In the genomic region with DNA sequence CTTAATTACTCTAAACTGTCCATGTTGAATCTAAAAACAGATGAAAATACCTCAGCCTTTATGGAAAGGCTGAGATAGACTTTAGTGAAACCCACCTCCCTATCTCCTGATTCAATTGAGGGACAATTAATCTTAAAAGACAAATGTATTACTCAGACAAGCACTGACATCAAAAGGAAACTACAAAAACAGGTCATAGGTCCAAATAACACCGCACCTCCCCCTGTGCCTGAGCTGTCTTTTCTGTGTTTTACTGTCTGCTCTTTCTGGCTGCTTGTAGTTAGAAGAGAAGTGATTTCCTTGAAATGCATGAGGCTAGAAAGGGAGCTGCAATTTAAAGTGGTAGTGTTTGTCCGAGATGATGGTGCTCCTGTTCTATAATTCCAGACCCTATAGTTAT, we compare ENCODE assay signal across 1 cellular context.
TF ChIP-seq lines count a peak whose summit lies in the region.

No MANE protein-coding gene starts in this region.

TF ChIP-seq in HepG2, 621 proteins besides CTCF, POLR2A, EP300 and RAD21 (continues in another document):
- TF ChIP-seq, protein P1, sequence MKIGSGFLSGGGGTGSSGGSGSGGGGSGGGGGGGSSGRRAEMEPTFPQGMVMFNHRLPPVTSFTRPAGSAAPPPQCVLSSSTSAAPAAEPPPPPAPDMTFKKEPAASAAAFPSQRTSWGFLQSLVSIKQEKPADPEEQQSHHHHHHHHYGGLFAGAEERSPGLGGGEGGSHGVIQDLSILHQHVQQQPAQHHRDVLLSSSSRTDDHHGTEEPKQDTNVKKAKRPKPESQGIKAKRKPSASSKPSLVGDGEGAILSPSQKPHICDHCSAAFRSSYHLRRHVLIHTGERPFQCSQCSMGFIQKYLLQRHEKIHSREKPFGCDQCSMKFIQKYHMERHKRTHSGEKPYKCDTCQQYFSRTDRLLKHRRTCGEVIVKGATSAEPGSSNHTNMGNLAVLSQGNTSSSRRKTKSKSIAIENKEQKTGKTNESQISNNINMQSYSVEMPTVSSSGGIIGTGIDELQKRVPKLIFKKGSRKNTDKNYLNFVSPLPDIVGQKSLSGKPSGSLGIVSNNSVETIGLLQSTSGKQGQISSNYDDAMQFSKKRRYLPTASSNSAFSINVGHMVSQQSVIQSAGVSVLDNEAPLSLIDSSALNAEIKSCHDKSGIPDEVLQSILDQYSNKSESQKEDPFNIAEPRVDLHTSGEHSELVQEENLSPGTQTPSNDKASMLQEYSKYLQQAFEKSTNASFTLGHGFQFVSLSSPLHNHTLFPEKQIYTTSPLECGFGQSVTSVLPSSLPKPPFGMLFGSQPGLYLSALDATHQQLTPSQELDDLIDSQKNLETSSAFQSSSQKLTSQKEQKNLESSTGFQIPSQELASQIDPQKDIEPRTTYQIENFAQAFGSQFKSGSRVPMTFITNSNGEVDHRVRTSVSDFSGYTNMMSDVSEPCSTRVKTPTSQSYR (CRISPR knock-in tag; IDR thresholded peaks at IDR 0.05; ENCODE audit: borderline replicate concordance): peak; percentile 53; the same call in 1 of the 2 replicates
- TF ChIP-seq ZNF569 (CRISPR knock-in tag; IDR thresholded peaks at IDR 0.05; ENCODE audit: borderline replicate concordance): no peak
- no peak for TF ChIP-seq ZNF333 (CRISPR knock-in tag; IDR thresholded peaks at IDR 0.05; ENCODE audit: borderline replicate concordance)
- no peak for TF ChIP-seq NFE2L2 (IDR thresholded peaks at IDR 0.05; ENCODE audit: low read length)
- no peak for TF ChIP-seq THAP8 (CRISPR knock-in tag; IDR thresholded peaks at IDR 0.05; ENCODE audit: borderline replicate concordance)
- 0 out of 2 replicates have a peak, but pooled peaks have one; percentile 26 for TF ChIP-seq ZNF292 (CRISPR knock-in tag; IDR thresholded peaks at IDR 0.05; ENCODE audit: borderline replicate concordance, low read depth)
- no peak for TF ChIP-seq ZFP62 (CRISPR knock-in tag; IDR thresholded peaks at IDR 0.05)
- TF ChIP-seq, protein P2, sequence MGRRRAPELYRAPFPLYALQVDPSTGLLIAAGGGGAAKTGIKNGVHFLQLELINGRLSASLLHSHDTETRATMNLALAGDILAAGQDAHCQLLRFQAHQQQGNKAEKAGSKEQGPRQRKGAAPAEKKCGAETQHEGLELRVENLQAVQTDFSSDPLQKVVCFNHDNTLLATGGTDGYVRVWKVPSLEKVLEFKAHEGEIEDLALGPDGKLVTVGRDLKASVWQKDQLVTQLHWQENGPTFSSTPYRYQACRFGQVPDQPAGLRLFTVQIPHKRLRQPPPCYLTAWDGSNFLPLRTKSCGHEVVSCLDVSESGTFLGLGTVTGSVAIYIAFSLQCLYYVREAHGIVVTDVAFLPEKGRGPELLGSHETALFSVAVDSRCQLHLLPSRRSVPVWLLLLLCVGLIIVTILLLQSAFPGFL (CRISPR knock-in tag; IDR thresholded peaks at IDR 0.05): no peak
- TF ChIP-seq NR2F2 (IDR thresholded peaks at IDR 0.05; ENCODE audit: borderline replicate concordance, low read depth): 0 out of 2 replicates have a peak, but pooled peaks have one; percentile 19
- no peak for TF ChIP-seq ADNP (CRISPR knock-in tag; IDR thresholded peaks at IDR 0.05)
- no peak for TF ChIP-seq ZNF501 (CRISPR knock-in tag; IDR thresholded peaks at IDR 0.05)
- TF ChIP-seq, protein P3, sequence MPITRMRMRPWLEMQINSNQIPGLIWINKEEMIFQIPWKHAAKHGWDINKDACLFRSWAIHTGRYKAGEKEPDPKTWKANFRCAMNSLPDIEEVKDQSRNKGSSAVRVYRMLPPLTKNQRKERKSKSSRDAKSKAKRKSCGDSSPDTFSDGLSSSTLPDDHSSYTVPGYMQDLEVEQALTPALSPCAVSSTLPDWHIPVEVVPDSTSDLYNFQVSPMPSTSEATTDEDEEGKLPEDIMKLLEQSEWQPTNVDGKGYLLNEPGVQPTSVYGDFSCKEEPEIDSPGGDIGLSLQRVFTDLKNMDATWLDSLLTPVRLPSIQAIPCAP (CRISPR knock-in tag; IDR thresholded peaks at IDR 0.05; ENCODE audit: low read depth): no peak
- no peak for TF ChIP-seq ZNF704 (CRISPR knock-in tag; IDR thresholded peaks at IDR 0.05; ENCODE audit: borderline replicate concordance)
- no peak for TF ChIP-seq MXD4 (CRISPR knock-in tag; IDR thresholded peaks at IDR 0.05)
- TF ChIP-seq, protein P4, sequence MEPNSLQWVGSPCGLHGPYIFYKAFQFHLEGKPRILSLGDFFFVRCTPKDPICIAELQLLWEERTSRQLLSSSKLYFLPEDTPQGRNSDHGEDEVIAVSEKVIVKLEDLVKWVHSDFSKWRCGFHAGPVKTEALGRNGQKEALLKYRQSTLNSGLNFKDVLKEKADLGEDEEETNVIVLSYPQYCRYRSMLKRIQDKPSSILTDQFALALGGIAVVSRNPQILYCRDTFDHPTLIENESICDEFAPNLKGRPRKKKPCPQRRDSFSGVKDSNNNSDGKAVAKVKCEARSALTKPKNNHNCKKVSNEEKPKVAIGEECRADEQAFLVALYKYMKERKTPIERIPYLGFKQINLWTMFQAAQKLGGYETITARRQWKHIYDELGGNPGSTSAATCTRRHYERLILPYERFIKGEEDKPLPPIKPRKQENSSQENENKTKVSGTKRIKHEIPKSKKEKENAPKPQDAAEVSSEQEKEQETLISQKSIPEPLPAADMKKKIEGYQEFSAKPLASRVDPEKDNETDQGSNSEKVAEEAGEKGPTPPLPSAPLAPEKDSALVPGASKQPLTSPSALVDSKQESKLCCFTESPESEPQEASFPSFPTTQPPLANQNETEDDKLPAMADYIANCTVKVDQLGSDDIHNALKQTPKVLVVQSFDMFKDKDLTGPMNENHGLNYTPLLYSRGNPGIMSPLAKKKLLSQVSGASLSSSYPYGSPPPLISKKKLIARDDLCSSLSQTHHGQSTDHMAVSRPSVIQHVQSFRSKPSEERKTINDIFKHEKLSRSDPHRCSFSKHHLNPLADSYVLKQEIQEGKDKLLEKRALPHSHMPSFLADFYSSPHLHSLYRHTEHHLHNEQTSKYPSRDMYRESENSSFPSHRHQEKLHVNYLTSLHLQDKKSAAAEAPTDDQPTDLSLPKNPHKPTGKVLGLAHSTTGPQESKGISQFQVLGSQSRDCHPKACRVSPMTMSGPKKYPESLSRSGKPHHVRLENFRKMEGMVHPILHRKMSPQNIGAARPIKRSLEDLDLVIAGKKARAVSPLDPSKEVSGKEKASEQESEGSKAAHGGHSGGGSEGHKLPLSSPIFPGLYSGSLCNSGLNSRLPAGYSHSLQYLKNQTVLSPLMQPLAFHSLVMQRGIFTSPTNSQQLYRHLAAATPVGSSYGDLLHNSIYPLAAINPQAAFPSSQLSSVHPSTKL (CRISPR knock-in tag; IDR thresholded peaks at IDR 0.05): peak; percentile 21; the same call in 1 of the 2 replicates
- TF ChIP-seq HNF4A (CRISPR knock-in tag; IDR thresholded peaks at IDR 0.05): peak; percentile 18; the same call in 1 of the 2 replicates
- TF ChIP-seq ZNF883 (CRISPR knock-in tag; IDR thresholded peaks at IDR 0.05; ENCODE audit: not compliant biosample characterization): no peak
- peak; percentile 41; the same call in 1 of the 2 replicates for TF ChIP-seq NR2F6 (IDR thresholded peaks at IDR 0.05)
- TF ChIP-seq NR2F6 (CRISPR knock-in tag; IDR thresholded peaks at IDR 0.05): no peak
- TF ChIP-seq TSC22D2 (CRISPR knock-in tag; IDR thresholded peaks at IDR 0.05; ENCODE audit: borderline replicate concordance): no peak
- TF ChIP-seq ZNF672 (CRISPR knock-in tag; IDR thresholded peaks at IDR 0.05): no peak
- TF ChIP-seq ERF (CRISPR knock-in tag; IDR thresholded peaks at IDR 0.05): no peak
- peak; percentile 60; the same call in 1 of the 2 replicates for TF ChIP-seq TCF7 (IDR thresholded peaks at IDR 0.05; ENCODE audit: low read depth)
- TF ChIP-seq ATF1 (CRISPR knock-in tag; IDR thresholded peaks at IDR 0.05): no peak
- TF ChIP-seq AHR (CRISPR knock-in tag; IDR thresholded peaks at IDR 0.05): no peak
- TF ChIP-seq, protein P5, sequence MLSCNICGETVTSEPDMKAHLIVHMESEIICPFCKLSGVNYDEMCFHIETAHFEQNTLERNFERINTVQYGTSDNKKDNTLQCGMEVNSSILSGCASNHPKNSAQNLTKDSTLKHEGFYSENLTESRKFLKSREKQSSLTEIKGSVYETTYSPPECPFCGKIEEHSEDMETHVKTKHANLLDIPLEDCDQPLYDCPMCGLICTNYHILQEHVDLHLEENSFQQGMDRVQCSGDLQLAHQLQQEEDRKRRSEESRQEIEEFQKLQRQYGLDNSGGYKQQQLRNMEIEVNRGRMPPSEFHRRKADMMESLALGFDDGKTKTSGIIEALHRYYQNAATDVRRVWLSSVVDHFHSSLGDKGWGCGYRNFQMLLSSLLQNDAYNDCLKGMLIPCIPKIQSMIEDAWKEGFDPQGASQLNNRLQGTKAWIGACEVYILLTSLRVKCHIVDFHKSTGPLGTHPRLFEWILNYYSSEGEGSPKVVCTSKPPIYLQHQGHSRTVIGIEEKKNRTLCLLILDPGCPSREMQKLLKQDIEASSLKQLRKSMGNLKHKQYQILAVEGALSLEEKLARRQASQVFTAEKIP (CRISPR knock-in tag; IDR thresholded peaks at IDR 0.05; ENCODE audit: borderline replicate concordance): no peak
- no peak for TF ChIP-seq HHEX (CRISPR knock-in tag; IDR thresholded peaks at IDR 0.05)
- no peak for TF ChIP-seq NFE2 (CRISPR knock-in tag; IDR thresholded peaks at IDR 0.05)
- no peak for TF ChIP-seq GATA4 (IDR thresholded peaks at IDR 0.05; ENCODE audit: borderline replicate concordance, low read depth)
- TF ChIP-seq NKX3-1 (CRISPR knock-in tag; IDR thresholded peaks at IDR 0.05): no peak
- no peak for TF ChIP-seq SOX13 (IDR thresholded peaks at IDR 0.05)
- peak in 1 of 2 experiments; percentile 43; a peak in 1 of 4 replicates for TF ChIP-seq SOX13 (CRISPR knock-in tag; conservative IDR thresholded peaks at IDR 0.05 in 1 of 2, IDR thresholded peaks at IDR 0.05 in 1 of 2)
- peak; percentile 14; the same call in 1 of the 2 replicates for TF ChIP-seq SAP130 (CRISPR knock-in tag; IDR thresholded peaks at IDR 0.05; ENCODE audit: low read depth)
- TF ChIP-seq ZNF234 (CRISPR knock-in tag; conservative IDR thresholded peaks at IDR 0.05): no peak
- TF ChIP-seq FOXO4 (CRISPR knock-in tag; conservative IDR thresholded peaks at IDR 0.05): no peak
- no peak for TF ChIP-seq SNRNP70 (IDR thresholded peaks at IDR 0.05; ENCODE audit: low read depth, low read length)
- peak; percentile 21; the same call in 1 of the 2 replicates for TF ChIP-seq ZBTB21 (CRISPR knock-in tag; IDR thresholded peaks at IDR 0.05)
- TF ChIP-seq GABPB1 (CRISPR knock-in tag; IDR thresholded peaks at IDR 0.05): no peak
- TF ChIP-seq, protein P6, sequence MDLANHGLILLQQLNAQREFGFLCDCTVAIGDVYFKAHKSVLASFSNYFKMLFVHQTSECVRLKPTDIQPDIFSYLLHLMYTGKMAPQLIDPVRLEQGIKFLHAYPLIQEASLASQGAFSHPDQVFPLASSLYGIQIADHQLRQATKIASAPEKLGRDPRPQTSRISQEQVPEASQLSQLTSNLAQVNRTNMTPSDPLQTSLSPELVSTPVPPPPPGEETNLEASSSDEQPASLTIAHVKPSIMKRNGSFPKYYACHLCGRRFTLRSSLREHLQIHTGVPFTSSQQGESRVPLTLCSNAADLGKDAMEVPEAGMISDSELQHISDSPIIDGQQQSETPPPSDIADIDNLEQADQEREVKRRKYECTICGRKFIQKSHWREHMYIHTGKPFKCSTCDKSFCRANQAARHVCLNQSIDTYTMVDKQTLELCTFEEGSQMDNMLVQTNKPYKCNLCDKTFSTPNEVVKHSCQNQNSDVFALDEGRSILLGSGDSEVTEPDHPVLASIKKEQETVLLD (CRISPR knock-in tag; IDR thresholded peaks at IDR 0.05; ENCODE audit: low read depth): no peak
- TF ChIP-seq ZNF788 (CRISPR knock-in tag; IDR thresholded peaks at IDR 0.05; ENCODE audit: borderline replicate concordance): no peak
- TF ChIP-seq SOX5 (CRISPR knock-in tag; IDR thresholded peaks at IDR 0.05; ENCODE audit: borderline replicate concordance): peak; percentile 39; the same call in 1 of the 2 replicates
- no peak for TF ChIP-seq ZNF720 (CRISPR knock-in tag; IDR thresholded peaks at IDR 0.05)
- no peak for TF ChIP-seq DMAP1 (CRISPR knock-in tag; IDR thresholded peaks at IDR 0.05)
- TF ChIP-seq NCOA5 (CRISPR knock-in tag; IDR thresholded peaks at IDR 0.05): no peak
- no peak for TF ChIP-seq KLF9 (CRISPR knock-in tag; IDR thresholded peaks at IDR 0.05; ENCODE audit: low read depth)
- no peak for TF ChIP-seq KLF12 (CRISPR knock-in tag; IDR thresholded peaks at IDR 0.05; ENCODE audit: borderline replicate concordance)
- TF ChIP-seq NR2F1 (CRISPR knock-in tag; IDR thresholded peaks at IDR 0.05): 0 out of 4 replicates have a peak, but pooled peaks of 1 of the 2 experiments have one; percentile 21
- no peak for TF ChIP-seq ZSCAN30 (CRISPR knock-in tag; IDR thresholded peaks at IDR 0.05)
